18 cellular contexts compared by ENCODE assay signal in the genomic region with DNA sequence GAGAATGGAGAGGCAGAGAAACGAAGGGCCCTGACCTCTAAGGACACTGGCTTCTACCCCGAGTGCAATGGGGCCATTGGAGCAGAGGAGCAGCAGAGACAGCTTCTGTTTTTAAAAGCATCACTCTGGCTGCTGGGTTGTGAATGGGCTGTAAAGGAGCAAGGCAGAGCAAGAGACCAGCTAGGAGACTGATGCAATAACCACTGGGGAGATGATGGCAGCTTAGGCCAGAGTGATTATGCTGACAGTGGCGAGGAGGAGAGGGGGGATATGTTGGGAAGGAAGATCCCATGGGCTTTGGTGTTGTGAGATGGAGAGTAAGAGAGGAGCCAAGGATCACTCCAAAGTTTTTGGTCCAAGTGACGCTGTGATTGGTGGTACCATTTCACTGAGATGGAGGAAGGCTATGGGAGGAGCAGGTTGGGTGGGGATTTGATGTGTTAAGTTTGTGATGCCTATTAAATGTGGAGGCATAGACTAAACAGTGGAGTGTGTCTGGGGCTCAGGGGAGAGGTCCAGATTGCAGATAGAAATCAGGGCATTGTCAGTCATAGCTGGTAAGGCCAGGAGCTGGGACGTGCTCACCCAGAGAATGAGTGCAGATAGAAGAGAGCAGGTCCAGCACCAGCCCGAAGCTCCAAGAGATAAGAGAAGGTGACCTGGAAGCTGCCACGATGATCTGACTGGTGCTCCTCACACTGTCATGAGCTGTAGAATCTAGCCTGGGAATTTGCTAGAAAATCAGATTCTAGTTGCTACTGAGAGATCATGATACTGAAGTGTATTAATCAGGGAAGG. TPM values are rescaled to one million over a fixed set of nuclear protein-coding genes. Genes with fewer than 3 reads are reported as not detected.
DNase-seq lines count a peak whose midpoint lies in the region; ATAC-seq and TF ChIP-seq lines count a peak whose summit lies in the region.
"Had no signal": no experiment of that assay in that cellular context is flagged by ENCODE, and none has a peak within 500 bp of the region (broad histone marks: within the 10 kb centered on the region; RNA-seq: fewer than 3 reads in every experiment).

No MANE protein-coding gene starts in this region.

- H3K27me3 Mint-ChIP-seq in chondrocyte (ENCODE audit: low read depth): no peaks in the 10 kb centered on the region
- H3K27me3 Mint-ChIP-seq in stimulated activated naive CD8-positive, alpha-beta T cell treated with anti-CD3 and anti-CD28 coated beads, Interleukin-15, amount 100 ng/mL, for 72 hours: no peaks in the 10 kb centered on the region

- H3K9me3 ChIP-seq in Peyer's patch: no peaks in the 10 kb centered on the region
- H3K9me3 ChIP-seq in upper lobe of right lung: no peaks in the 10 kb centered on the region
- H3K9me3 ChIP-seq: body of pancreas, sigmoid colon had no signal

- peaks cover 3 to 65% (median 49%) of the 10 kb centered on the region in 4 donors for H3K4me1 ChIP-seq in Peyer's patch
- H3K4me1 ChIP-seq in upper lobe of right lung: peaks cover 10% of the 10 kb centered on the region

- H3K27ac ChIP-seq in Peyer's patch (peak overlapping the region in 3 of 4 donors; percentile 0 to 94 (median 70)), upper lobe of right lung (no peak overlapping the region)
- H3K27ac ChIP-seq: epithelial cell of prostate, sigmoid colon had no signal

- H3K36me3 ChIP-seq in Peyer's patch (no peaks in the 10 kb centered on the region), upper lobe of right lung (no peaks in the 10 kb centered on the region)
- H3K36me3 ChIP-seq: sigmoid colon had no signal

- intact Hi-C loops in Right ventricle myocardium inferior (cut with DNase I): no loop called here
- intact Hi-C loops in left ventricle myocardium superior (cut with micrococcal nuclease): no loop called here
- intact Hi-C loops in upper lobe of right lung (cut with DNase I): no loop called here

- DNase-seq in Right ventricle myocardium inferior (ENCODE audit: missing footprints) (no peak), left ventricle myocardium superior (no peak), Peyer's patch (no peak), chondrocyte (ENCODE audit: low spot score) (no peak), cerebellar nuclear complex (lab: John Stamatoyannopoulos, UW) (no peak), upper lobe of right lung (no peak), NCI-H187 (lab: John Stamatoyannopoulos, UW) (no peak)
- no peak for DNase-seq in stimulated activated naive CD8-positive, alpha-beta T cell treated with anti-CD3 and anti-CD28 coated beads, Interleukin-15, amount 100 ng/mL, for 72 hours
- DNase-seq: activated gamma-delta T cell treated with Interleukin-2 at 50 U/mL for 16 hours; foreskin melanocyte; IMR-90; MV-4-11; NCI-H2029; NCI-H510A; sigmoid colon; stimulated activated CD4-positive, alpha-beta T cell treated with anti-CD3 and anti-CD28 coated beads, Interleukin-2, amount 100 ng/mL, for 24 hours had no signal

- H3K9me3 Mint-ChIP-seq in chondrocyte (ENCODE audit: low read depth): no peaks in the 10 kb centered on the region
- H3K9me3 Mint-ChIP-seq in stimulated activated naive CD8-positive, alpha-beta T cell treated with anti-CD3 and anti-CD28 coated beads, Interleukin-15, amount 100 ng/mL, for 72 hours: no peaks in the 10 kb centered on the region

- H3K4me1 Mint-ChIP-seq in chondrocyte (ENCODE audit: low read depth): peaks cover 63% of the 10 kb centered on the region
- H3K4me1 Mint-ChIP-seq in stimulated activated naive CD8-positive, alpha-beta T cell treated with anti-CD3 and anti-CD28 coated beads, Interleukin-15, amount 100 ng/mL, for 72 hours: peaks cover 81% of the 10 kb centered on the region

- H3K4me3 ChIP-seq in Peyer's patch (no peak overlapping the region), upper lobe of right lung (no peak overlapping the region)
- H3K4me3 ChIP-seq: body of pancreas, sigmoid colon had no signal

- no peak overlapping the region for H3K4me3 Mint-ChIP-seq in chondrocyte (ENCODE audit: unreplicated experiment)
- no peak overlapping the region for H3K4me3 Mint-ChIP-seq in stimulated activated naive CD8-positive, alpha-beta T cell treated with anti-CD3 and anti-CD28 coated beads, Interleukin-15, amount 100 ng/mL, for 72 hours

- ATAC-seq in Right ventricle myocardium inferior (peak; percentile 13), left ventricle myocardium superior (no peak), upper lobe of right lung (no peak)
- ATAC-seq in stimulated activated naive CD8-positive, alpha-beta T cell treated with anti-CD3 and anti-CD28 coated beads, Interleukin-15, amount 100 ng/mL, for 72 hours: no peak
- ATAC-seq: body of pancreas had no signal

- H3K27me3 ChIP-seq in Peyer's patch (no peaks in the 10 kb centered on the region), upper lobe of right lung (no peaks in the 10 kb centered on the region)
- H3K27me3 ChIP-seq: body of pancreas, sigmoid colon had no signal

- TF ChIP-seq CTCF in Peyer's patch (IDR thresholded peaks at IDR 0.05) (no peak), chondrocyte (IDR thresholded peaks at IDR 0.05) (no peak), upper lobe of right lung (IDR thresholded peaks at IDR 0.05) (no peak)

- no peaks in the 10 kb centered on the region for H3K36me3 Mint-ChIP-seq in chondrocyte (ENCODE audit: low read depth)

- TF ChIP-seq POLR2A in Peyer's patch (IDR thresholded peaks at IDR 0.05): no peak

- H3K27ac Mint-ChIP-seq in chondrocyte (ENCODE audit: unreplicated experiment): peak overlapping the region; percentile 60
- H3K27ac Mint-ChIP-seq in stimulated activated naive CD8-positive, alpha-beta T cell treated with anti-CD3 and anti-CD28 coated beads, Interleukin-15, amount 100 ng/mL, for 72 hours: peak overlapping the region; percentile 7 to 45

RNA-seq across cellular contexts. Expression of a gene that starts 11.0 kb away (rescaled TPM):
- 2.1 TPM for total RNA-seq in Right ventricle myocardium inferior
- total RNA-seq in left ventricle myocardium superior: 2.4 TPM
- 10 to 100 TPM; 10.9 to 98.2 (median 24.9) TPM for total RNA-seq in Peyer's patch
- total RNA-seq in chondrocyte: 52.9 to 58.7 TPM (median 57.4 TPM) in 3 replicates
- 9.8 TPM for total RNA-seq in upper lobe of right lung
